8 cellular contexts compared by ENCODE assay signal in the genomic region with DNA sequence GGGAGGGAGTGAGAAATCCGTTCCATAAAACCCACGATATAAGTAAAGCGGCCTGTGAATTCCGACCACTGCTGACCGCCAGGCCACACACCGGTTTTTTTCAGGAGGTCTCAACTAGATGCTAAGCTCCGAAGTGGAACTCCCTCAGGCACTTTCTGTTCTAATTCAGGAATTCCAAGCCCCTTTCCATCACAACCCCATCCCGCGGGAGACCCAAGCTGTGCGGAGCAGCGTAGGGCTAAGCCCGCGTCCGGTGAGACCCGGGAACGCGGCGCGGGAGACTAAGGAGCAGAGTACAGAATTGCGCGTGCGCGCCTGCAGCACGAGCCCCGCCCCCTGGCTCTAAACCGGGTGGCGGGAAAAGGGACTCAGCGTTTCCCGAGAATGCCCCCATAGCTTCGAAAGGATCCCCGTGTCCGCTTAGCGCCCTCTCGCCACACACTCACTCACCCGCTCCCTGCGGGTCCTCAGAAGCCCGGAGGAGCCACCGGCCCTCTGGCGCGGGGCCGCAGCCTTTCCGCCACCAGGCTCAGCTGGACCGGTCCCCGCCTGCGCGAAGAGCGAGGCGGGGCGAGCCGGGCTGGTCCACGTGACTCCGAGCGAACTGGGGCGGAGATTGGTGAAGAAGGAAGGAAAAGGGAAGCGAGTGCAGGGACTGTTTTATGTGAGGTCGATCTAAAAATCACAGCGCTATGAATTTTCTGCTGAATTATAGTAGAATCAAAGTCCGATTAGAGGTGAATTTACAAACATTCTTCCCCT. TPM values are rescaled to one million over a fixed set of nuclear protein-coding genes. Genes with fewer than 3 reads are reported as not detected.
A peak's percentile ranks its signal among the peaks of the same experiment; 100 is the strongest.
DNase-seq lines count a peak whose midpoint lies in the region; ATAC-seq, FAIRE-seq and TF ChIP-seq lines count a peak whose summit lies in the region.

A gene with protein sequence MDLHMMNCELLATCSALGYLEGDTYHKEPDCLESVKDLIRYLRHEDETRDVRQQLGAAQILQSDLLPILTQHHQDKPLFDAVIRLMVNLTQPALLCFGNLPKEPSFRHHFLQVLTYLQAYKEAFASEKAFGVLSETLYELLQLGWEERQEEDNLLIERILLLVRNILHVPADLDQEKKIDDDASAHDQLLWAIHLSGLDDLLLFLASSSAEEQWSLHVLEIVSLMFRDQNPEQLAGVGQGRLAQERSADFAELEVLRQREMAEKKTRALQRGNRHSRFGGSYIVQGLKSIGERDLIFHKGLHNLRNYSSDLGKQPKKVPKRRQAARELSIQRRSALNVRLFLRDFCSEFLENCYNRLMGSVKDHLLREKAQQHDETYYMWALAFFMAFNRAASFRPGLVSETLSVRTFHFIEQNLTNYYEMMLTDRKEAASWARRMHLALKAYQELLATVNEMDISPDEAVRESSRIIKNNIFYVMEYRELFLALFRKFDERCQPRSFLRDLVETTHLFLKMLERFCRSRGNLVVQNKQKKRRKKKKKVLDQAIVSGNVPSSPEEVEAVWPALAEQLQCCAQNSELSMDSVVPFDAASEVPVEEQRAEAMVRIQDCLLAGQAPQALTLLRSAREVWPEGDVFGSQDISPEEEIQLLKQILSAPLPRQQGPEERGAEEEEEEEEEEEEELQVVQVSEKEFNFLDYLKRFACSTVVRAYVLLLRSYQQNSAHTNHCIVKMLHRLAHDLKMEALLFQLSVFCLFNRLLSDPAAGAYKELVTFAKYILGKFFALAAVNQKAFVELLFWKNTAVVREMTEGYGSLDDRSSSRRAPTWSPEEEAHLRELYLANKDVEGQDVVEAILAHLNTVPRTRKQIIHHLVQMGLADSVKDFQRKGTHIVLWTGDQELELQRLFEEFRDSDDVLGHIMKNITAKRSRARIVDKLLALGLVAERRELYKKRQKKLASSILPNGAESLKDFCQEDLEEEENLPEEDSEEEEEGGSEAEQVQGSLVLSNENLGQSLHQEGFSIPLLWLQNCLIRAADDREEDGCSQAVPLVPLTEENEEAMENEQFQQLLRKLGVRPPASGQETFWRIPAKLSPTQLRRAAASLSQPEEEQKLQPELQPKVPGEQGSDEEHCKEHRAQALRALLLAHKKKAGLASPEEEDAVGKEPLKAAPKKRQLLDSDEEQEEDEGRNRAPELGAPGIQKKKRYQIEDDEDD (minus strand): TSS at position 567 of the 762 bp plus-strand sequence. CDS start 15,256 bp downstream, outside the sequence.

- no peaks in the 10 kb centered on the region for H3K9me3 ChIP-seq in mucosa of descending colon

- DNase-seq in D721Med (ENCODE audit: insufficient read length, low spot score) (peak; percentile 78), HuH-7.5 (ENCODE audit: low spot score) (peak; percentile 92), OCI-M2 (lab: John Stamatoyannopoulos, UW; ENCODE audit: unreplicated experiment) (peak; percentile 74), activated T-cell treated with anti-CD3 and anti-CD28 coated beads for 4 hours (peak; percentile 72), epithelial cell of prostate (ENCODE audit: low read depth, low spot score) (no peak), mucosa of descending colon (peak; percentile 89 to 93 (median 93))
- DNase-seq in stimulated activated CD8-positive, alpha-beta memory T cell treated with anti-CD3 and anti-CD28 coated beads, Interleukin-4, amount 100 ng/mL, for 24 hours (ENCODE audit: low read depth), result peak; percentile 79

- peaks cover 5% of the 10 kb centered on the region for H3K4me1 ChIP-seq in mucosa of descending colon (ENCODE audit: low read depth)

- TF ChIP-seq CTCF in D721Med (IDR thresholded peaks at IDR 0.05; ENCODE audit: insufficient read depth, missing control alignments), result no peak
- TF ChIP-seq CTCF in mucosa of descending colon (IDR thresholded peaks at IDR 0.05), result no peak

- intact Hi-C loops in mucosa of descending colon (cut with DNase I, micrococcal nuclease), result no loop called here

- peak within 1 kb of the TSS; percentile 63 for H3K4me3 ChIP-seq in mucosa of descending colon

- peak within 1 kb of the TSS; percentile 59 for H3K27ac ChIP-seq in epithelial cell of prostate

- FAIRE-seq in D721Med (lab: Jason Lieb, UNC), result no peak

- no peaks in the 10 kb centered on the region for H3K36me3 ChIP-seq in mucosa of descending colon (ENCODE audit: low read depth)

- peak; percentile 87 for ATAC-seq in GM21515 (IDR thresholded peaks at IDR 0.05; ENCODE audit: unreplicated experiment)
- ATAC-seq in mucosa of descending colon, result peak; percentile 99

RNA-seq across cellular contexts. Expression of the gene that starts here (rescaled TPM):
- total RNA-seq in mucosa of descending colon, result 10 to 100 TPM in 1 of 3 donors, 1 to 10 TPM in 2; 7.7 to 14.3 (median 8.4) TPM
